Comparison of ENCODE assay signal across 1 cellular context in genomic region chr5:116645627-116646026, GRCh38.
A peak's percentile ranks its signal among the peaks of the same experiment; 100 is the strongest.
TF ChIP-seq lines count a peak whose summit lies in the region.

No MANE protein-coding gene starts in this region.

TF ChIP-seq in GM12878, 131 proteins besides CTCF, POLR2A, EP300 and RAD21 (continued from another document):
- TF ChIP-seq NKRF (conservative IDR thresholded peaks at IDR 0.05) (no peak), FOXM1 (IDR thresholded peaks at IDR 0.05; ENCODE audit: low read depth, low read length) (peak; percentile 72; the same call in 1 of the 2 replicates), BCL11A (IDR thresholded peaks at IDR 0.05; ENCODE audit: low read depth, low read length) (0 out of 2 replicates have a peak, but pooled peaks have one; percentile 34), HDAC6 (IDR thresholded peaks at IDR 0.05; ENCODE audit: unreplicated experiment) (no peak), RELB (IDR thresholded peaks at IDR 0.05; ENCODE audit: low read depth) (no peak), RUNX3 (IDR thresholded peaks at IDR 0.05; ENCODE audit: low read length) (peak; percentile 45), PAX5 (IDR thresholded peaks at IDR 0.05; ENCODE audit: borderline replicate concordance, low read depth, low read length) (0 out of 2 replicates have a peak, but pooled peaks have one; percentile 41), MTA3 (IDR thresholded peaks at IDR 0.05; ENCODE audit: borderline replicate concordance, low read length) (0 out of 2 replicates have a peak, but pooled peaks have one; percentile 18), EED (IDR thresholded peaks at IDR 0.05; ENCODE audit: low read depth) (peak; percentile 86), TCF7 (IDR thresholded peaks at IDR 0.05; ENCODE audit: borderline replicate concordance) (peak; percentile 70), CBX3 (IDR thresholded peaks at IDR 0.05; ENCODE audit: borderline replicate concordance, low read depth) (no peak), ELK1 (IDR thresholded peaks at IDR 0.05; ENCODE audit: low read depth, low read length) (no peak), SKIL (IDR thresholded peaks at IDR 0.05; ENCODE audit: low read depth, poor library complexity, severe bottlenecking) (no peak), ATF2 (IDR thresholded peaks at IDR 0.05; ENCODE audit: low read length) (peak; percentile 46; the same call in 1 of the 2 replicates), IKZF2 (IDR thresholded peaks at IDR 0.05) (peak in 1 of 2 experiments; percentile 10; a peak in 2 of 4 replicates), TAF1 (IDR thresholded peaks at IDR 0.05; ENCODE audit: borderline replicate concordance, low read depth, low read length) (no peak), STAT1 (conservative IDR thresholded peaks at IDR 0.05) (no peak), TCF12 (IDR thresholded peaks at IDR 0.05; ENCODE audit: low read depth, low read length) (peak; percentile 64; the same call in 1 of the 2 replicates), SMAD1 (IDR thresholded peaks at IDR 0.05; ENCODE audit: low read depth, partially characterized antibody) (no peak), ZNF592 (IDR thresholded peaks at IDR 0.05) (no peak), CEBPB (IDR thresholded peaks at IDR 0.05; ENCODE audit: borderline replicate concordance in 1 of 2, low read depth in 2 of 2, low read length in 2 of 2) (no peak), TBL1XR1 (IDR thresholded peaks at IDR 0.05; ENCODE audit: low read depth, low read length) (no peak), SREBF1 (IDR thresholded peaks at IDR 0.05; ENCODE audit: low read length) (no peak)
